In the genomic region with DNA sequence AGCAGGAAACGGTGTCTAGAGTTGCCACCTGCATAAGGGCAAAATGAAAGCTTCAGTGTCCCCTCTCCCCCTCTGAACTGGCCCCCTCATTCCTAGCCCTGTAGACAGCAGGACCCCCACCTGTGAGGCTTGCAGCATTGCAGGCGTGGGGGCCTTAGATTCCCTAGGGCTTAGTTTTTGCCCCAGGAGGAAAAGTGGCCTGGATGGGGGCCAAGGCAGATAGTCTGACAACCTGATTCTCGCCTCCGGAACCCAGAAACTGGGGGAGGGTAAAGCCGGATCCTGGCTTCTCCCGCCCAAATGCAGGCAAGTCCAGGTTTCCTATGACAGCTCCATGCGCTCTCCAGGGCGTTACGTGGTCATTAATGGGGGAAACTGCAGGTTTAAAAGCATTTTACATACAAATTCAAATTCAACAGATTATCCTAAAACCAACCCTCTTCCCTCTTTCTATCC, we compare ENCODE assay signal across 18 cellular contexts. TPM values are rescaled to one million over a fixed set of nuclear protein-coding genes. Genes with fewer than 3 reads are reported as not detected.
DNase-seq lines count a peak whose midpoint lies in the region; ATAC-seq and TF ChIP-seq lines count a peak whose summit lies in the region.
"Had no signal": no experiment of that assay in that cellular context is flagged by ENCODE, and none has a peak within 500 bp of the region (broad histone marks: within the 10 kb centered on the region; RNA-seq: fewer than 3 reads in every experiment).

No MANE protein-coding gene starts in this region.

- H3K27me3 ChIP-seq in subcutaneous abdominal adipose tissue (ENCODE audit: control insufficient read depth in 5 of 5, insufficient read depth in 4 of 5, low read length in 5 of 5), result no peaks in the 10 kb centered on the region

- no peaks in the 10 kb centered on the region for H3K79me2 ChIP-seq in OCI-LY7 (ENCODE audit: insufficient read depth, low read depth, low read length)

- H3K36me3 ChIP-seq in HEK293 (ENCODE audit: control insufficient read depth in 2 of 2, insufficient read depth in 1 of 2, low read length in 2 of 2), result peaks cover 7 to 15% of the 10 kb centered on the region in 2 experiments
- 0 out of 2 replicates have a peak, but pooled peaks cover 11% of the 10 kb centered on the region for H3K36me3 ChIP-seq in SK-N-MC (ENCODE audit: insufficient read depth, low read length)
- H3K36me3 ChIP-seq in subcutaneous abdominal adipose tissue (ENCODE audit: control insufficient read depth in 5 of 5, insufficient read depth in 5 of 5, low read length in 5 of 5), result peaks cover 0 to 4% (median 0%) of the 10 kb centered on the region in 5 donors
- no peaks in the 10 kb centered on the region for H3K36me3 ChIP-seq in OCI-LY7 (ENCODE audit: insufficient read depth, low read length)
- H3K36me3 ChIP-seq: BLaER1 treated with 17β-estradiol and CSF1 and Interleukin-3, amounts not matched to agents 10 nM and 100 nM; lower lobe of right lung; right lobe of liver had no signal

- TF ChIP-seq CTCF in HEK293 (tag by site-specific recombination; IDR thresholded peaks at IDR 0.05) (no peak), OCI-LY7 (conservative IDR thresholded peaks at IDR 0.05; ENCODE audit: low read length) (no peak)

- peaks cover 11 to 26% of the 10 kb centered on the region in 2 donors for H3K4me1 Mint-ChIP-seq in effector memory CD8-positive, alpha-beta T cell (ENCODE audit: low read depth in 2 of 2)

- no TSS peak for BruUV-seq in OCI-LY7 (replicated peaks; lab: Mats Ljungman, UMichigan)

- H3K9ac ChIP-seq in SK-N-MC (ENCODE audit: insufficient read length), result peak overlapping the region; percentile 84
- peak overlapping the region in 3 of 5 donors; percentile 21 to 83 (median 79) for H3K9ac ChIP-seq in subcutaneous abdominal adipose tissue (ENCODE audit: low read length in 5 of 5)
- H3K9ac ChIP-seq: BLaER1 treated with 17β-estradiol and CSF1 and Interleukin-3, amounts not matched to agents 10 nM and 100 nM had no signal

- no peaks in the 10 kb centered on the region for H3K9me3 Mint-ChIP-seq in effector memory CD8-positive, alpha-beta T cell
- H3K9me3 Mint-ChIP-seq: T-cell, type B pancreatic cell had no signal

- intact Hi-C loops in OCI-LY7 (cut with micrococcal nuclease; ENCODE audit: unreplicated experiment), result no loop called here

- ATAC-seq in effector memory CD8-positive, alpha-beta T cell (replicated peaks), result no peak
- ATAC-seq: lower lobe of right lung, right lobe of liver, T-cell had no signal

- no peak overlapping the region for H3K27ac Mint-ChIP-seq in effector memory CD8-positive, alpha-beta T cell
- H3K27ac Mint-ChIP-seq: H9 had no signal

- peaks cover 2% of the 10 kb centered on the region for H3K36me3 Mint-ChIP-seq in effector memory CD8-positive, alpha-beta T cell (ENCODE audit: insufficient read depth)
- H3K36me3 Mint-ChIP-seq: T-cell had no signal

- H2AFZ ChIP-seq in OCI-LY7 (ENCODE audit: low read length), result no peak overlapping the region

- DNase-seq in SK-N-MC (ENCODE audit: low read depth, low spot score) (no peak), kidney tubule cell (ENCODE audit: low spot score) (peak; percentile 72), DMS79 treated with DMSO at 0.1 percent for 48 hours (lab: John Stamatoyannopoulos, UW) (no peak), OCI-LY7 (ENCODE audit: low spot score) (no peak)
- no peak for DNase-seq in effector memory CD8-positive, alpha-beta T cell
- DNase-seq: DND-41; H9; lower lobe of right lung; NCI-H187; NCI-H510A; right lobe of liver; stimulated activated CD4-positive, alpha-beta T cell treated with anti-CD3 and anti-CD28 coated beads, Interleukin-4, amount 100 ng/mL, for 24 hours; T-cell had no signal

- H3K9me3 ChIP-seq in HEK293 (ENCODE audit: control insufficient read depth, insufficient read depth, low read depth, low read length), result no peaks in the 10 kb centered on the region
- no peaks in the 10 kb centered on the region for H3K9me3 ChIP-seq in SK-N-MC (ENCODE audit: low read depth, low read length)
- H3K9me3 ChIP-seq in subcutaneous abdominal adipose tissue (ENCODE audit: control insufficient read depth in 5 of 5, low read length in 5 of 5), result no peaks in the 10 kb centered on the region
- no peaks in the 10 kb centered on the region for H3K9me3 ChIP-seq in OCI-LY7 (ENCODE audit: low read length)
- H3K9me3 ChIP-seq: lower lobe of right lung, right lobe of liver had no signal

- CTCF ChIA-PET in HEK293 (lab: Yijun Ruan, JAX), result interaction anchor here (0.6 to 2.0 kb wide), 3 partner anchors 30 to 280 kb away, joined by 3 to 4 read pairs (median 3); no protein-coding TSS in a partner anchor
- CTCF ChIA-PET in OCI-LY7 (lab: Charles Lee; ENCODE audit: unreplicated experiment), result no interaction called here

- H3K27ac ChIP-seq in HEK293 (ENCODE audit: extremely low read depth, low read depth, low read length) (peak overlapping the region; percentile 86), SK-N-MC (peak overlapping the region; percentile 98), subcutaneous abdominal adipose tissue (ENCODE audit: low read depth, low read length) (peak overlapping the region; percentile 83), OCI-LY7 (ENCODE audit: low read depth, low read length, poor library complexity, severe bottlenecking) (no peak overlapping the region)
- H3K27ac ChIP-seq: BLaER1 treated with 17β-estradiol and CSF1 and Interleukin-3, amounts not matched to agents 10 nM and 100 nM; lower lobe of right lung; right lobe of liver had no signal

- no peaks in the 10 kb centered on the region for H4K20me1 ChIP-seq in OCI-LY7 (ENCODE audit: insufficient read depth, low read length)

- H3K9me2 ChIP-seq in OCI-LY7 (ENCODE audit: insufficient read depth, low read length), result no peaks in the 10 kb centered on the region

- H3K4me2 ChIP-seq in OCI-LY7 (ENCODE audit: low read length), result no peak overlapping the region
- H3K4me2 ChIP-seq: BLaER1 treated with 17β-estradiol and CSF1 and Interleukin-3, amounts not matched to agents 10 nM and 100 nM had no signal

- H3K4me3 Mint-ChIP-seq in effector memory CD8-positive, alpha-beta T cell, result no peak overlapping the region
- H3K4me3 Mint-ChIP-seq: H9 had no signal

- H3K4me3 ChIP-seq in HEK293 (ENCODE audit: low read depth, low read length) (no peak overlapping the region; the same call in 1 of the 2 replicates), SK-N-MC (peak overlapping the region; percentile 87), subcutaneous abdominal adipose tissue (ENCODE audit: low read depth in 1 of 5, low read length in 5 of 5) (peak overlapping the region; percentile 81 to 92 (median 83)), OCI-LY7 (ENCODE audit: low read depth, low read length, poor library complexity, severe bottlenecking) (no peak overlapping the region)
- H3K4me3 ChIP-seq: BLaER1 treated with 17β-estradiol and CSF1 and Interleukin-3, amounts not matched to agents 10 nM and 100 nM; right lobe of liver had no signal

- peaks cover 70 to 95% of the 10 kb centered on the region in 2 donors for H3K27me3 Mint-ChIP-seq in effector memory CD8-positive, alpha-beta T cell

- H3K4me1 ChIP-seq in HEK293 (ENCODE audit: control insufficient read depth, insufficient read depth, low read length), result peaks cover 36% of the 10 kb centered on the region
- H3K4me1 ChIP-seq in subcutaneous abdominal adipose tissue (ENCODE audit: control insufficient read depth in 5 of 5, insufficient read depth in 5 of 5, low read length in 5 of 5), result peaks cover 0 to 61% (median 54%) of the 10 kb centered on the region in 5 donors
- peaks cover 15% of the 10 kb centered on the region for H3K4me1 ChIP-seq in OCI-LY7 (ENCODE audit: insufficient read depth, low read length, poor library complexity, severe bottlenecking)
- H3K4me1 ChIP-seq: BLaER1 treated with 17β-estradiol and CSF1 and Interleukin-3, amounts not matched to agents 10 nM and 100 nM had no signal

- POLR2A ChIA-PET in HEK293 (lab: Yijun Ruan, JAX), result no interaction called here
- POLR2A ChIA-PET in OCI-LY7 (lab: Charles Lee), result no interaction called here

TF ChIP-seq in HEK293, 187 proteins besides CTCF, POLR2A, EP300 and RAD21 (continues in another document):
- TF ChIP-seq, protein P1, sequence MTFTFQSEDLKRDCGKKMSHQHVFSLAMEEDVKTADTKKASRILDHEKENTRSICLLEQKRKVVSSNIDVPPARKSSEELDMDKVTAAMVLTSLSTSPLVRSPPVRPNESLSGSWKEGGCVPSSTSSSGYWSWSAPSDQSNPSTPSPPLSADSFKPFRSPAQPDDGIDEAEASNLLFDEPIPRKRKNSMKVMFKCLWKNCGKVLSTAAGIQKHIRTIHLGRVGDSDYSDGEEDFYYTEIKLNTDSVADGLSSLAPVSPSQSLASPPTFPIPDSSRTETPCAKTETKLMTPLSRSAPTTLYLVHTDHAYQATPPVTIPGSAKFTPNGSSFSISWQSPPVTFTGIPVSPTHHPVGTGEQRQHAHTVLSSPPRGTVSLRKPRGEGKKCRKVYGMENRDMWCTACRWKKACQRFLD (tag by site-specific recombination; IDR thresholded peaks at IDR 0.05), result no peak
- TF ChIP-seq ZNF10 (tag by site-specific recombination; IDR thresholded peaks at IDR 0.05) (no peak), ZNF701 (tag by site-specific recombination; IDR thresholded peaks at IDR 0.05) (no peak), ZNF24 (tag by site-specific recombination; IDR thresholded peaks at IDR 0.05) (no peak)
- TF ChIP-seq, protein P2, sequence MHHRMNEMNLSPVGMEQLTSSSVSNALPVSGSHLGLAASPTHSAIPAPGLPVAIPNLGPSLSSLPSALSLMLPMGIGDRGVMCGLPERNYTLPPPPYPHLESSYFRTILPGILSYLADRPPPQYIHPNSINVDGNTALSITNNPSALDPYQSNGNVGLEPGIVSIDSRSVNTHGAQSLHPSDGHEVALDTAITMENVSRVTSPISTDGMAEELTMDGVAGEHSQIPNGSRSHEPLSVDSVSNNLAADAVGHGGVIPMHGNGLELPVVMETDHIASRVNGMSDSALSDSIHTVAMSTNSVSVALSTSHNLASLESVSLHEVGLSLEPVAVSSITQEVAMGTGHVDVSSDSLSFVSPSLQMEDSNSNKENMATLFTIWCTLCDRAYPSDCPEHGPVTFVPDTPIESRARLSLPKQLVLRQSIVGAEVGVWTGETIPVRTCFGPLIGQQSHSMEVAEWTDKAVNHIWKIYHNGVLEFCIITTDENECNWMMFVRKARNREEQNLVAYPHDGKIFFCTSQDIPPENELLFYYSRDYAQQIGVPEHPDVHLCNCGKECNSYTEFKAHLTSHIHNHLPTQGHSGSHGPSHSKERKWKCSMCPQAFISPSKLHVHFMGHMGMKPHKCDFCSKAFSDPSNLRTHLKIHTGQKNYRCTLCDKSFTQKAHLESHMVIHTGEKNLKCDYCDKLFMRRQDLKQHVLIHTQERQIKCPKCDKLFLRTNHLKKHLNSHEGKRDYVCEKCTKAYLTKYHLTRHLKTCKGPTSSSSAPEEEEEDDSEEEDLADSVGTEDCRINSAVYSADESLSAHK (tag by site-specific recombination; IDR thresholded peaks at IDR 0.05), result no peak

RNA-seq across cellular contexts. Expression of a gene that starts 0.7 kb away (rescaled TPM):
- total RNA-seq in OCI-LY7 (2014; rRNA removed; shearing (Covaris generic)), result 0.41 TPM in 1 of 2 replicates, not detected in the other
- not detected in 2 replicates for total RNA-seq in OCI-LY7 (2022)
- total RNA-seq: H9 had no signal

RNA-seq across cellular contexts. Expression of a gene that starts 5.4 kb away (rescaled TPM):
- total RNA-seq in OCI-LY7 (2014; rRNA removed; shearing (Covaris generic)), result 6.3 and 9.2 TPM in 2 replicates
- 16.3 and 17.0 TPM in 2 replicates for total RNA-seq in OCI-LY7 (2022)
- total RNA-seq: H9 had no signal

RNA-seq across cellular contexts. Expression of a gene that starts 9.7 kb away (rescaled TPM):
- not detected in 2 replicates for total RNA-seq in OCI-LY7 (2014; rRNA removed; shearing (Covaris generic))
- not detected in 2 replicates for total RNA-seq in OCI-LY7 (2022)
- total RNA-seq: H9, right lobe of liver, T-cell had no signal

RNA-seq across cellular contexts. Expression of a gene that starts 11.9 kb away (rescaled TPM):
- total RNA-seq in OCI-LY7 (2014; rRNA removed; shearing (Covaris generic)), result not detected in 2 replicates
- total RNA-seq in OCI-LY7 (2022), result not detected in 2 replicates
- total RNA-seq: activated CD8-positive, alpha-beta memory T cell treated with anti-CD3 and anti-CD28 coated beads for 36 hours; H9; T-cell had no signal

RNA-seq across cellular contexts. Expression of a gene that starts 15.4 kb away (rescaled TPM):
- 7.7 and 14.0 TPM in 2 replicates for total RNA-seq in OCI-LY7 (2014; rRNA removed; shearing (Covaris generic))
- 13.0 and 14.6 TPM in 2 replicates for total RNA-seq in OCI-LY7 (2022)
- total RNA-seq: H9 had no signal

Comparison
In these comparisons a context has a peak if more than half of its experiments do, and no peak if none do; other contexts are left out.
1. H3K4me3 ChIP-seq: peak in SK-N-MC (single experiment) and subcutaneous abdominal adipose tissue (5 of 5); none in HEK293 (single experiment) and OCI-LY7 (single experiment).